11 cellular contexts compared by ENCODE assay signal in the genomic region with DNA sequence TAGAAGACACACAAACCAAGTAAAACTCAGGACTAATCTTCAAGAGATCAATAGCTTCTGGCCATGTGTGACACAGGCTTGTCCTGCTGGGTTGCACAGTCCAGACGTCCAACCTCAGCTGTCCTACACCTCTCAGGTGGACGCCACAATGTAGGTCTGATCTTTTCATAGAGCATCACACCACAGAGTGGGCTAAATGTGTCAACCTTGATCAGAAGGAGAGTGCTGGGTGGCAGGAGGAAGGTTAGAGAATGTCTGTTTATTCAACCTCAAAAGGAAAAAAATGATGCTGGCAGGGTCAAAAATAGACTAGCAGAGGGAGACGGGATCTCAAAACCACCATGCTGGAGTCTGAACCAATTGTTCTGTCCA. TPM values are rescaled to one million over a fixed set of nuclear protein-coding genes. Genes with fewer than 3 reads are reported as not detected.
A peak's percentile ranks its signal among the peaks of the same experiment; 100 is the strongest.
DNase-seq lines count a peak whose midpoint lies in the region; TF ChIP-seq lines count a peak whose summit lies in the region.
"Had no signal": no experiment of that assay in that cellular context is flagged by ENCODE, and none has a peak within 500 bp of the region (broad histone marks: within the 10 kb centered on the region; RNA-seq: fewer than 3 reads in every experiment).

No MANE protein-coding gene starts in this region.

- peaks cover 5% of the 10 kb centered on the region for H3K9me3 Mint-ChIP-seq in nephron progenitor cell
- H3K9me3 Mint-ChIP-seq in activated naive CD4-positive, alpha-beta T cell treated with anti-CD3 and anti-CD28 coated beads, Interleukin-2, amount 10 ng/mL, durations not matched to agents 7 days and 5 days = peaks cover 2% of the 10 kb centered on the region
- H3K9me3 Mint-ChIP-seq: activated CD4-positive, alpha-beta memory T cell treated with anti-CD3 and anti-CD28 coated beads, Interleukin-2, amount 10 ng/mL, durations not matched to agents 7 days and 5 days had no signal

- H3K27ac ChIP-seq in SK-N-MC = peak overlapping the region; percentile 40; the same call in 1 of the 2 replicates
- peak overlapping the region; percentile 75 to 84 (median 82) for H3K27ac ChIP-seq in esophagus muscularis mucosa (replicated peaks in 1 of 4)
- peak overlapping the region; percentile 10 for H3K27ac ChIP-seq in mesodermal cell (ENCODE audit: low read depth, low read length, severe bottlenecking)
- H3K27ac ChIP-seq in temporal lobe (ENCODE audit: low read depth, low read length) = peak overlapping the region; percentile 77

- CTCF ChIA-PET in activated naive CD4-positive, alpha-beta T cell treated with anti-CD3 and anti-CD28 coated beads, Interleukin-2, amount 10 ng/mL, durations not matched to agents 7 days and 5 days (lab: Charles Lee) = interaction anchor here (2.8 kb wide), 1 partner anchor 17 kb away, joined by 7 read pairs; no protein-coding TSS in a partner anchor

- H3K27me3 ChIP-seq in esophagus muscularis mucosa = no peaks in the 10 kb centered on the region

- peaks cover 35% of the 10 kb centered on the region for H3K4me1 Mint-ChIP-seq in nephron progenitor cell
- peaks cover 21% of the 10 kb centered on the region for H3K4me1 Mint-ChIP-seq in activated naive CD4-positive, alpha-beta T cell treated with anti-CD3 and anti-CD28 coated beads, Interleukin-2, amount 10 ng/mL, durations not matched to agents 7 days and 5 days

- H3K27me3 Mint-ChIP-seq in nephron progenitor cell (ENCODE audit: low read depth, poor library complexity) = peaks cover 2% of the 10 kb centered on the region
- peaks cover 3% of the 10 kb centered on the region for H3K27me3 Mint-ChIP-seq in activated naive CD4-positive, alpha-beta T cell treated with anti-CD3 and anti-CD28 coated beads, Interleukin-2, amount 10 ng/mL, durations not matched to agents 7 days and 5 days
- H3K27me3 Mint-ChIP-seq: activated CD4-positive, alpha-beta memory T cell treated with anti-CD3 and anti-CD28 coated beads, Interleukin-2, amount 10 ng/mL, durations not matched to agents 7 days and 5 days had no signal

- H3K4me1 ChIP-seq in esophagus muscularis mucosa (peaks cover 70 to 77% (median 77%) of the 10 kb centered on the region in 4 donors), mesodermal cell (ENCODE audit: control insufficient read depth, insufficient read depth, low read length, poor library complexity, severe bottlenecking) (peaks cover 4% of the 10 kb centered on the region)

- H3K4me3 ChIP-seq in SK-N-MC = no peak overlapping the region
- peak overlapping the region in 2 of 4 donors; percentile 11 to 26 for H3K4me3 ChIP-seq in esophagus muscularis mucosa
- H3K4me3 ChIP-seq in mesodermal cell (ENCODE audit: extremely low read depth, insufficient read depth, low read length, poor library complexity, severe bottlenecking) = no peak overlapping the region

- peaks cover 10% of the 10 kb centered on the region for H3K36me3 Mint-ChIP-seq in nephron progenitor cell (ENCODE audit: low read depth)
- no peaks in the 10 kb centered on the region for H3K36me3 Mint-ChIP-seq in activated naive CD4-positive, alpha-beta T cell treated with anti-CD3 and anti-CD28 coated beads, Interleukin-2, amount 10 ng/mL, durations not matched to agents 7 days and 5 days

- no peak overlapping the region for H3K4me3 Mint-ChIP-seq in nephron progenitor cell
- no peak overlapping the region for H3K4me3 Mint-ChIP-seq in activated naive CD4-positive, alpha-beta T cell treated with anti-CD3 and anti-CD28 coated beads, Interleukin-2, amount 10 ng/mL, durations not matched to agents 7 days and 5 days
- H3K4me3 Mint-ChIP-seq: activated CD4-positive, alpha-beta memory T cell treated with anti-CD3 and anti-CD28 coated beads, Interleukin-2, amount 10 ng/mL, durations not matched to agents 7 days and 5 days had no signal

- intact Hi-C loops in esophagus muscularis mucosa (cut with DNase I) = no loop called here

- DNase-seq in SK-N-MC (ENCODE audit: low read depth, low spot score) (no peak), esophagus muscularis mucosa (ENCODE audit: extremely low spot score) (no peak), nephron progenitor cell (no peak), inferior parietal cortex (ENCODE audit: extremely low spot score) (no peak), NOMO-1 treated with dmso at 0.1 percent for 144 hours (lab: John Stamatoyannopoulos, UW; ENCODE audit: unreplicated experiment) (no peak)
- no peak for DNase-seq in activated naive CD4-positive, alpha-beta T cell treated with anti-CD3 and anti-CD28 coated beads, Interleukin-2, amount 10 ng/mL, durations not matched to agents 7 days and 5 days
- DNase-seq: activated CD4-positive, alpha-beta memory T cell treated with anti-CD3 and anti-CD28 coated beads, Interleukin-2, amount 10 ng/mL, durations not matched to agents 7 days and 5 days; activated effector memory CD4-positive, alpha-beta T cell treated with Interleukin-2 at 50 U/mL for 16 hours; stimulated activated CD4-positive, alpha-beta T cell treated with anti-CD3 and anti-CD28 coated beads, Interleukin-12 subunit alpha, Interleukin-12 subunit beta, amount 100 ng/mL, for 4 hours had no signal

- no peak for TF ChIP-seq POLR2A in esophagus muscularis mucosa (IDR thresholded peaks at IDR 0.05; ENCODE audit: low read depth)

- H3K9ac ChIP-seq in SK-N-MC (ENCODE audit: insufficient read length) = no peak overlapping the region

- WGBS in esophagus muscularis mucosa = 61% methylated on average over 3 of the region's 3 CpGs
- 94 to 100% methylated on average over 2 to 3 of the region's 3 CpGs for WGBS in mesodermal cell (ENCODE audit: insufficient coverage in 2 of 2), 2 experiments

- H3K36me3 ChIP-seq in SK-N-MC (ENCODE audit: insufficient read depth, low read length) (no peaks in the 10 kb centered on the region; the same call in 1 of the 2 replicates), esophagus muscularis mucosa (peaks cover 0 to 5% (median 0%) of the 10 kb centered on the region in 4 donors), mesodermal cell (ENCODE audit: control insufficient read depth, insufficient read depth, low read length) (peaks cover 15% of the 10 kb centered on the region)

- TF ChIP-seq CTCF in esophagus muscularis mucosa (IDR thresholded peaks at IDR 0.05) (no peak), nephron progenitor cell (IDR thresholded peaks at IDR 0.05) (no peak)

- H3K9me3 ChIP-seq in SK-N-MC (ENCODE audit: low read depth, low read length) (no peaks in the 10 kb centered on the region), esophagus muscularis mucosa (no peaks in the 10 kb centered on the region), mesodermal cell (ENCODE audit: control insufficient read depth, low read length) (peaks cover 14% of the 10 kb centered on the region)

- no peak overlapping the region for H3K27ac Mint-ChIP-seq in nephron progenitor cell
- no peak overlapping the region for H3K27ac Mint-ChIP-seq in activated naive CD4-positive, alpha-beta T cell treated with anti-CD3 and anti-CD28 coated beads, Interleukin-2, amount 10 ng/mL, durations not matched to agents 7 days and 5 days
- H3K27ac Mint-ChIP-seq: activated CD4-positive, alpha-beta memory T cell treated with anti-CD3 and anti-CD28 coated beads, Interleukin-2, amount 10 ng/mL, durations not matched to agents 7 days and 5 days had no signal

- TF ChIP-seq EP300 in esophagus muscularis mucosa (IDR thresholded peaks at IDR 0.05) = no peak

RNA-seq across cellular contexts. Expression of a gene that starts 41.7 kb away (rescaled TPM):
- total RNA-seq in esophagus muscularis mucosa (10 to 100 TPM; 21.7 to 34.5 (median 25.8) TPM), temporal lobe (27.0 TPM)
- polyA plus RNA-seq in mesodermal cell (2013, experiment 1 of 2) = 11.5 TPM
- 12.4 TPM for polyA plus RNA-seq in mesodermal cell (2013, experiment 2 of 2)

Comparison
In these comparisons a context has a peak if more than half of its experiments do, and no peak if none do; other contexts are left out.
1. H3K27ac ChIP-seq: peak in every context shown above with its lines; median percentile 82 in esophagus muscularis mucosa; 77 in temporal lobe; 40 in SK-N-MC; 10 in mesodermal cell.